ENCODE assay signal across 35 cellular contexts in genomic region chr17:46826116-46826515, GRCh38. TPM values are rescaled to one million over a fixed set of nuclear protein-coding genes. Genes with fewer than 3 reads are reported as not detected.
"Had no signal": no experiment of that assay in that cellular context is flagged by ENCODE, and none has a peak within 500 bp of the region (broad histone marks: within the 10 kb centered on the region; RNA-seq: fewer than 3 reads in every experiment).

No MANE protein-coding gene starts in this region.

- DNase-seq: activated CD4-positive, alpha-beta memory T cell treated with anti-CD3 and anti-CD28 coated beads for 36 hours; activated CD4-positive, alpha-beta T cell treated with anti-CD3 and anti-CD28 coated beads for 36 hours; activated CD4-positive, alpha-beta T cell treated with anti-CD3 and anti-CD28 coated beads, Interleukin-2, amount 10 ng/mL, durations not matched to agents 24 days and 14 days; activated CD4-positive, CD25-positive, alpha-beta regulatory T cell; activated CD4-positive, CD25-positive, alpha-beta regulatory T cell treated with anti-CD3 and anti-CD28 coated beads, Interleukin-2, amount 50 U/mL, for 72 hours; activated CD8-positive, alpha-beta memory T cell treated with anti-CD3 and anti-CD28 coated beads, Interleukin-2, amount 10 ng/mL, durations not matched to agents 7 days and 5 days; activated CD8-positive, alpha-beta memory T cell treated with anti-CD3 and anti-CD28 coated beads, Interleukin-2, amount 50 U/mL, for 4 hours; activated CD8-positive, alpha-beta T cell treated with anti-CD3 and anti-CD28 coated beads, Interleukin-2, amount 10 ng/mL, durations not matched to agents 7 days and 5 days; activated effector memory CD4-positive, alpha-beta T cell treated with anti-CD3 and anti-CD28 coated beads, Interleukin-2, amount 50 U/mL, for 16 hours; activated naive CD4-positive, alpha-beta T cell treated with anti-CD3 and anti-CD28 coated beads for 36 hours; activated naive CD8-positive, alpha-beta T cell treated with anti-CD3 and anti-CD28 coated beads for 36 hours; activated naive CD8-positive, alpha-beta T cell treated with anti-CD3 and anti-CD28 coated beads, Interleukin-2, amount 50 U/mL, for 24 hours; activated T-cell treated with anti-CD3 and anti-CD28 coated beads, Interleukin-2, amount 50 U/mL, for 1 hour; activated T-cell treated with anti-CD3 and anti-CD28 coated beads, Interleukin-2, amount 50 U/mL, for 48 hours; adrenal gland; amygdala; aorta; body of pancreas; caudate nucleus; cortex of kidney; dermis blood vessel endothelial cell; effector CD4-positive, alpha-beta T cell; effector memory CD8-positive, alpha-beta T cell; erythroblast; foreskin keratinocyte; gastrocnemius medialis; glutamatergic neuron; T-helper 2 cell had no signal

- H3K36me3 ChIP-seq: adrenal gland, esophagus muscularis mucosa, gastrocnemius medialis had no signal

- H3K9me3 ChIP-seq: adrenal gland, body of pancreas, esophagus muscularis mucosa, gastrocnemius medialis had no signal

- H3K27ac ChIP-seq: adrenal gland, body of pancreas, esophagus muscularis mucosa, foreskin keratinocyte, gastrocnemius medialis had no signal

- H3K4me3 ChIP-seq: adrenal gland, body of pancreas, esophagus muscularis mucosa, gastrocnemius medialis had no signal

- ATAC-seq: activated CD4-positive, alpha-beta T cell treated with anti-CD3 and anti-CD28 coated beads for 36 hours; activated CD8-positive, alpha-beta memory T cell treated with anti-CD3 and anti-CD28 coated beads, Interleukin-2, amount 10 ng/mL, durations not matched to agents 7 days and 5 days; activated CD8-positive, alpha-beta T cell treated with anti-CD3 and anti-CD28 coated beads, Interleukin-2, amount 10 ng/mL, durations not matched to agents 7 days and 5 days; activated naive CD8-positive, alpha-beta T cell treated with anti-CD3 and anti-CD28 coated beads, Interleukin-2, amount 50 U/mL, for 24 hours; body of pancreas; effector memory CD8-positive, alpha-beta T cell; foreskin keratinocyte; gastrocnemius medialis had no signal

- H3K4me1 ChIP-seq: adrenal gland, body of pancreas, foreskin keratinocyte, gastrocnemius medialis had no signal

- FAIRE-seq: colon had no signal

RNA-seq across cellular contexts. Expression of gene WNT3, which starts 7.6 kb away (rescaled TPM):
- total RNA-seq: activated CD8-positive, alpha-beta memory T cell treated with anti-CD3 and anti-CD28 coated beads, Interleukin-2, amount 10 ng/mL, durations not matched to agents 7 days and 5 days; activated CD8-positive, alpha-beta T cell treated with anti-CD3 and anti-CD28 coated beads, Interleukin-2, amount 10 ng/mL, durations not matched to agents 7 days and 5 days; activated naive CD4-positive, alpha-beta T cell treated with anti-CD3 and anti-CD28 coated beads for 36 hours; T-helper 1 cell treated with Interleukin-12 subunit alpha and Interleukin-12 subunit beta and Interleukin-4 antibody, amounts not matched to agents 30 ng/mL and 1 ng/mL, for 36 hours had no signal

RNA-seq across cellular contexts. Expression of gene WNT9B, which starts 25.3 kb away (rescaled TPM):
- total RNA-seq: activated CD4-positive, alpha-beta memory T cell treated with anti-CD3 and anti-CD28 coated beads for 36 hours; activated CD4-positive, alpha-beta T cell treated with anti-CD3 and anti-CD28 coated beads for 36 hours; activated CD4-positive, alpha-beta T cell treated with anti-CD3 and anti-CD28 coated beads, Interleukin-2, amount 10 ng/mL, durations not matched to agents 24 days and 14 days; activated CD8-positive, alpha-beta memory T cell treated with anti-CD3 and anti-CD28 coated beads for 36 hours; activated CD8-positive, alpha-beta memory T cell treated with anti-CD3 and anti-CD28 coated beads, Interleukin-2, amount 10 ng/mL, durations not matched to agents 7 days and 5 days; activated CD8-positive, alpha-beta T cell treated with anti-CD3 and anti-CD28 coated beads, Interleukin-2, amount 10 ng/mL, durations not matched to agents 7 days and 5 days; activated naive CD4-positive, alpha-beta T cell treated with anti-CD3 and anti-CD28 coated beads for 36 hours; activated naive CD8-positive, alpha-beta T cell treated with anti-CD3 and anti-CD28 coated beads for 36 hours; activated T-helper 1 cell treated with anti-CD3 and anti-CD28 coated beads, Interleukin-12 subunit alpha, Interleukin-12 subunit beta, Interleukin-2, Interleukin-4 antibody, amounts not matched to agents 30 ng/mL and 10 ng/mL and 1 ng/mL, durations not matched to agents 14 hours and 24 hours and 36 hours; activated T-helper 2 cell treated with anti-CD3 and anti-CD28 coated beads, Interferon-gamma antibody, Interleukin-2, Interleukin-4, amounts not matched to agents 10 μg/mL and 5 μg/mL and 100 μg/mL, durations not matched to agents 14 hours and 24 hours and 36 hours; body of pancreas; chondrocyte; dermis blood vessel endothelial cell; foreskin keratinocyte; T-helper 1 cell treated with Interleukin-12 subunit alpha and Interleukin-12 subunit beta and Interleukin-4 antibody, amounts not matched to agents 30 ng/mL and 1 ng/mL, for 36 hours had no signal
